In genomic region chr6:95577317-95578105, GRCh38 we compare ENCODE assay signal across 8 cellular contexts. TPM values are rescaled to one million over a fixed set of nuclear protein-coding genes. Genes with fewer than 3 reads are reported as not detected.
DNase-seq lines count a peak whose midpoint lies in the region; ATAC-seq and TF ChIP-seq lines count a peak whose summit lies in the region.

A gene with protein sequence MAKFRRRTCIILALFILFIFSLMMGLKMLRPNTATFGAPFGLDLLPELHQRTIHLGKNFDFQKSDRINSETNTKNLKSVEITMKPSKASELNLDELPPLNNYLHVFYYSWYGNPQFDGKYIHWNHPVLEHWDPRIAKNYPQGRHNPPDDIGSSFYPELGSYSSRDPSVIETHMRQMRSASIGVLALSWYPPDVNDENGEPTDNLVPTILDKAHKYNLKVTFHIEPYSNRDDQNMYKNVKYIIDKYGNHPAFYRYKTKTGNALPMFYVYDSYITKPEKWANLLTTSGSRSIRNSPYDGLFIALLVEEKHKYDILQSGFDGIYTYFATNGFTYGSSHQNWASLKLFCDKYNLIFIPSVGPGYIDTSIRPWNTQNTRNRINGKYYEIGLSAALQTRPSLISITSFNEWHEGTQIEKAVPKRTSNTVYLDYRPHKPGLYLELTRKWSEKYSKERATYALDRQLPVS (plus strand): TSS chr6:95577535. CDS start chr6:95586440, 8,905 bp downstream.

- DNase-seq in AG20443 (ENCODE audit: low spot score): peak; percentile 95
- peak; percentile 55 to 78 for DNase-seq in NCI-H446 (lab: John Stamatoyannopoulos, UW)
- peak; percentile 80 for DNase-seq in activated CD4-positive, CD25-positive, alpha-beta regulatory T cell treated with anti-CD3 and anti-CD28 coated beads, Interleukin-2, amount 50 U/mL, for 72 hours
- DNase-seq in cerebellar cortex (ENCODE audit: low spot score): peak; percentile 84
- peak; percentile 50 for DNase-seq in kidney epithelial cell (ENCODE audit: low read depth)
- DNase-seq in stimulated activated CD4-positive, alpha-beta T cell treated with anti-CD3 and anti-CD28 coated beads, Interleukin-15, amount 100 ng/mL, for 24 hours: peak; percentile 85

- ATAC-seq in GM19043 (IDR thresholded peaks at IDR 0.05; ENCODE audit: low read depth, unreplicated experiment): peak; percentile 61
- peak; percentile 77 for ATAC-seq in HG03354 (IDR thresholded peaks at IDR 0.05; ENCODE audit: poor library complexity, severe bottlenecking, unreplicated experiment)

- TF ChIP-seq CTCF in kidney epithelial cell (IDR thresholded peaks at IDR 0.05; ENCODE audit: insufficient read depth, low read length, poor library complexity, severe bottlenecking): no peak

- no peaks in the 10 kb centered on the region for H3K36me3 ChIP-seq in kidney epithelial cell (ENCODE audit: control insufficient read depth, insufficient read depth, low read length)

- H3K4me3 ChIP-seq in kidney epithelial cell (ENCODE audit: low read depth, low read length): peak within 1 kb of the TSS; percentile 93

- no peaks in the 10 kb centered on the region for H3K27me3 ChIP-seq in kidney epithelial cell (ENCODE audit: control insufficient read depth, insufficient read depth, low read length)

RNA-seq across cellular contexts. Expression of the gene that starts here (rescaled TPM):
- 9.0 and 10.3 TPM in 2 replicates for total RNA-seq in kidney epithelial cell

Comparison
In these comparisons a context has a peak if more than half of its experiments do, and no peak if none do; other contexts are left out.
1. Peak in every context shown above with its lines: DNase-seq, ATAC-seq and H3K4me3 ChIP-seq.